1 cellular context compared by ENCODE assay signal in the genomic region with DNA sequence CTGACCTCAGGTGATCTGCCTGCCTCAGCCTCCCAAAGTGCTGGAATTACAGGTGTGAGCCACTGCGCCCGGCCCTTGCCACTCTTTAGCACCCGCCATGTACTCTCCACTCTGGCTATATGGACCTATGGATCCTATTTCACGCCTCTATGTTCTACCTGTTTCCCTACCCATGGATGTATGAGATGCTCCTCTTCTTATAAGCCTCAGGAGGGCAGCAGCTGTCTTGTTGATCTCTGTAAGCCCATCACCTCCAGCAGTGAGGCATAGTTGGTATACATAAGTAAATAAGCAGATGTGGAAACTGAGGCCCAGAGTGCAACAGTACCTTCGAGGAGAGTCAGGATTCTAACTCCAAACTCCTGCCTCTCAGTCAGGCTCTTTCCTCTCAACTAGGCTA.
TF ChIP-seq lines count a peak whose summit lies in the region.

No MANE protein-coding gene starts in this region.

TF ChIP-seq in endothelial cell of umbilical vein, 7 proteins besides CTCF, POLR2A, EP300 and RAD21:
- TF ChIP-seq JUN (IDR thresholded peaks at IDR 0.05; ENCODE audit: borderline replicate concordance, insufficient read depth, insufficient read length, low read depth) (no peak), EZH2 (IDR thresholded peaks at IDR 0.05; ENCODE audit: borderline replicate concordance, low read depth, low read length, severe bottlenecking) (no peak), POLR2AphosphoS5 (IDR thresholded peaks at IDR 0.05; ENCODE audit: insufficient read depth, low read depth, low read length) (no peak), MYC (IDR thresholded peaks at IDR 0.05; ENCODE audit: low read depth, low read length) (no peak), FOS (IDR thresholded peaks at IDR 0.05; ENCODE audit: borderline replicate concordance, insufficient read depth, low read length) (no peak), GATA2 (IDR thresholded peaks at IDR 0.05; ENCODE audit: insufficient read depth, insufficient read length, low read depth, low read length) (no peak)
- TF ChIP-seq, protein P1, sequence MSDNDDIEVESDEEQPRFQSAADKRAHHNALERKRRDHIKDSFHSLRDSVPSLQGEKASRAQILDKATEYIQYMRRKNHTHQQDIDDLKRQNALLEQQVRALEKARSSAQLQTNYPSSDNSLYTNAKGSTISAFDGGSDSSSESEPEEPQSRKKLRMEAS (IDR thresholded peaks at IDR 0.05; ENCODE audit: insufficient read depth, insufficient read length): no peak
